ENCODE assay signal across 8 cellular contexts in genomic region chr9:129617167-129617566, GRCh38. TPM values are rescaled to one million over a fixed set of nuclear protein-coding genes. Genes with fewer than 3 reads are reported as not detected.
DNase-seq lines count a peak whose midpoint lies in the region; ATAC-seq and TF ChIP-seq lines count a peak whose summit lies in the region.

No MANE protein-coding gene starts in this region.

- peak; percentile 45 for DNase-seq in NCI-H748 (lab: John Stamatoyannopoulos, UW; ENCODE audit: unreplicated experiment)
- DNase-seq in NCI-H748 treated with DMSO at 0.1 percent for 48 hours (lab: John Stamatoyannopoulos, UW): no peak
- peak; percentile 48 for DNase-seq in MM.1S
- peak; percentile 63 for DNase-seq in cerebellar cortex (ENCODE audit: low spot score)
- no peak for DNase-seq in neuronal stem cell (ENCODE audit: low spot score)
- no peak for DNase-seq in stimulated activated CD4-positive, alpha-beta T cell treated with anti-CD3 and anti-CD28 coated beads, Interleukin-12 subunit alpha, Interleukin-12 subunit beta, amount 100 ng/mL, for 4 hours

- H3K79me2 ChIP-seq in MM.1S (ENCODE audit: low read length): no peaks in the 10 kb centered on the region

- no peaks in the 10 kb centered on the region for H4K20me1 ChIP-seq in MM.1S (ENCODE audit: insufficient read depth, low read length)

- no peaks in the 10 kb centered on the region for H3K79me1 ChIP-seq in neuronal stem cell (ENCODE audit: low read depth, low read length)

- H3K27ac ChIP-seq in MM.1S (ENCODE audit: low read length) (no peak overlapping the region), neuronal stem cell (replicated peaks; ENCODE audit: low read length) (no peak overlapping the region)

- no peak overlapping the region for H3K9ac ChIP-seq in MM.1S (ENCODE audit: low read length)
- H3K9ac ChIP-seq in neuronal stem cell (ENCODE audit: low read depth, low read length, poor library complexity): no peak overlapping the region

- H3K4me3 ChIP-seq in MM.1S (ENCODE audit: low read length): no peak overlapping the region
- peak overlapping the region in 1 of 2 donors; percentile 32 for H3K4me3 ChIP-seq in neuronal stem cell (ENCODE audit: low read length in 2 of 2)

- H2BK12ac ChIP-seq in neuronal stem cell (ENCODE audit: low read length): peak overlapping the region; percentile 30

- TF ChIP-seq CTCF in MM.1S (IDR thresholded peaks at IDR 0.05; ENCODE audit: low read length): peak; percentile 58

- H3F3A ChIP-seq in MM.1S (ENCODE audit: insufficient read depth, low read length): no peaks in the 10 kb centered on the region

- no peak overlapping the region for H3K23ac ChIP-seq in neuronal stem cell (ENCODE audit: low read depth, low read length, poor library complexity)

- ATAC-seq in GM21576 (IDR thresholded peaks at IDR 0.05; ENCODE audit: unreplicated experiment) (no peak), GM21447 (IDR thresholded peaks at IDR 0.05; ENCODE audit: unreplicated experiment) (no peak)

- no peak overlapping the region for H2BK15ac ChIP-seq in neuronal stem cell (ENCODE audit: low read length)

- H3K9me3 ChIP-seq in MM.1S (replicated peaks; ENCODE audit: insufficient read depth, low read length) (no peaks in the 10 kb centered on the region), neuronal stem cell (replicated peaks in 1 of 2; ENCODE audit: control insufficient read depth in 2 of 2, insufficient read depth in 1 of 2, low read depth in 1 of 2, low read length in 2 of 2) (peaks cover 0 to 5% of the 10 kb centered on the region in 2 donors)

- H3K4me1 ChIP-seq in MM.1S (ENCODE audit: low read length): no peaks in the 10 kb centered on the region
- peaks cover 10 to 18% of the 10 kb centered on the region in 2 donors for H3K4me1 ChIP-seq in neuronal stem cell (ENCODE audit: control insufficient read depth in 2 of 2, insufficient read depth in 1 of 2, low read depth in 1 of 2, low read length in 2 of 2)

- no peak overlapping the region for H3K18ac ChIP-seq in neuronal stem cell (ENCODE audit: low read length)

- WGBS in neuronal stem cell (ENCODE audit: extremely low coverage in 2 of 2, insufficient read length in 2 of 2, insufficient replicate concordance in 1 of 2), 2 donors: no CpG with 5 or more reads among the region's 1 CpG

- H4K8ac ChIP-seq in neuronal stem cell (ENCODE audit: low read depth, low read length): no peak overlapping the region

- H2AFZ ChIP-seq in MM.1S (ENCODE audit: low read length) (no peak overlapping the region), neuronal stem cell (ENCODE audit: low read length) (no peak overlapping the region)

- H2BK5ac ChIP-seq in neuronal stem cell (ENCODE audit: low read length): no peak overlapping the region

- H2AK5ac ChIP-seq in neuronal stem cell (ENCODE audit: low read depth, low read length): no peak overlapping the region

- no peaks in the 10 kb centered on the region for H3K36me3 ChIP-seq in MM.1S (replicated peaks; ENCODE audit: insufficient read depth, low read length)
- no peaks in the 10 kb centered on the region for H3K36me3 ChIP-seq in neuronal stem cell (replicated peaks in 1 of 2; ENCODE audit: control insufficient read depth in 2 of 2, insufficient read depth in 2 of 2, low read length in 2 of 2)

- no peaks in the 10 kb centered on the region for H3K9me2 ChIP-seq in MM.1S (replicated peaks; ENCODE audit: insufficient read depth, low read length)

- H3K27me3 ChIP-seq in MM.1S (replicated peaks; ENCODE audit: insufficient read depth, low read length) (peaks cover 76% of the 10 kb centered on the region), neuronal stem cell (ENCODE audit: control insufficient read depth in 3 of 3, insufficient read depth in 3 of 3, low read depth in 1 of 3, low read length in 3 of 3) (peaks cover 4 to 30% (median 7%) of the 10 kb centered on the region in 3 experiments)

- H3K4me2 ChIP-seq in MM.1S (ENCODE audit: low read depth, low read length): no peak overlapping the region
- H3K4me2 ChIP-seq in neuronal stem cell (ENCODE audit: insufficient read depth, low read length, poor library complexity, severe bottlenecking): no peak overlapping the region

- H4K91ac ChIP-seq in neuronal stem cell (ENCODE audit: low read depth, low read length, poor library complexity): no peak overlapping the region

- no peak overlapping the region for H2BK120ac ChIP-seq in neuronal stem cell (ENCODE audit: low read depth, low read length)

- no peak overlapping the region for H3K14ac ChIP-seq in neuronal stem cell (ENCODE audit: low read length)

- no peak overlapping the region for H3K4ac ChIP-seq in neuronal stem cell (ENCODE audit: low read length)

RNA-seq across cellular contexts. Expression of gene C9orf50, which starts 3.7 kb away (rescaled TPM):
- polyA plus RNA-seq in neuronal stem cell (2013, experiment 1 of 2): 0.11 TPM
- 0.07 TPM for polyA plus RNA-seq in neuronal stem cell (2013, experiment 2 of 2)

RNA-seq across cellular contexts. Expression of gene NTMT1, which starts 8.8 kb away (rescaled TPM):
- 24.4 TPM for polyA plus RNA-seq in neuronal stem cell (2013, experiment 1 of 2)
- polyA plus RNA-seq in neuronal stem cell (2013, experiment 2 of 2): 22.5 TPM

RNA-seq across cellular contexts. Expression of gene ASB6, which starts 24.8 kb away (rescaled TPM):
- polyA plus RNA-seq in neuronal stem cell (2013, experiment 1 of 2): 10.1 TPM
- polyA plus RNA-seq in neuronal stem cell (2013, experiment 2 of 2): 10.5 TPM

RNA-seq across cellular contexts. Expression of gene PRRX2, which starts 48.3 kb away (rescaled TPM):
- polyA plus RNA-seq in neuronal stem cell (2013, experiment 1 of 2): 26.3 TPM
- polyA plus RNA-seq in neuronal stem cell (2013, experiment 2 of 2): 25.0 TPM

Comparison
In these comparisons a context has a peak if more than half of its experiments do, and no peak if none do; other contexts are left out.
1. DNase-seq: peak in NCI-H748 (single experiment), MM.1S (single experiment) and cerebellar cortex (single experiment); none in NCI-H748 treated with DMSO at 0.1 percent for 48 hours (single experiment), neuronal stem cell (single experiment) and stimulated activated CD4-positive, alpha-beta T cell treated with anti-CD3 and anti-CD28 coated beads, Interleukin-12 subunit alpha, Interleukin-12 subunit beta, amount 100 ng/mL, for 4 hours (single experiment).